13 cellular contexts compared by ENCODE assay signal in the genomic region with DNA sequence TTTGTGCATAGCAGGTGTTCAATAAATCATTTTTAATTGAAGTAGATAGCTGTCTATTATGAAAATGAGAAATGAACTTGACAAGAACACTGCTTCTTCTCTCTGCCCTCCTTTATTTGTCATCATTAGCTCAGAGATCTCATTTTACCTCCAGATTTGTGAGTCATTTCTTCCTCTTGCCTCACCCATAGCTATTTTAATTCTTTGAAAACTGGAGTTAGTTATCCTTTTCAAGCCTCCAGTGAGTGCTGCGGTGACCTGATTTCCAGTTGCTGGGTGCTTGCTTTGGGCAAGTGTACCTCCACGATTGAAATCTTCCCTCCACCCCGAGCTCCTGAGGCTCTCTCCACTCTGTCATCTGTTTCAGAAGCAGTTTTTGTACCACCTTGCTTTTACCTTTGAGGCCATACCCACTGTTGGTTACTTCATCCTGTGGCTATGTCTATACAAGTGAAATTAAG.
DNase-seq lines count a peak whose midpoint lies in the region; ATAC-seq, FAIRE-seq and TF ChIP-seq lines count a peak whose summit lies in the region.
"Had no signal": no experiment of that assay in that cellular context is flagged by ENCODE, and none has a peak within 500 bp of the region (broad histone marks: within the 10 kb centered on the region; RNA-seq: fewer than 3 reads in every experiment).

No MANE protein-coding gene starts in this region.

- no peak overlapping the region for H3K27ac ChIP-seq in endothelial cell of umbilical vein (ENCODE audit: insufficient read depth, low read depth, low read length)
- no peak overlapping the region for H3K27ac ChIP-seq in CD4-positive, alpha-beta memory T cell (ENCODE audit: low read depth, low read length)
- H3K27ac ChIP-seq: colonic mucosa, thyroid gland had no signal

- dilution Hi-C loops in endothelial cell of umbilical vein (cut with MboI; ENCODE audit: extremely low pct_ligation_motif_present, low sequenced_read_pairs) = no loop called here

- no peaks in the 10 kb centered on the region for H3K9me3 ChIP-seq in endothelial cell of umbilical vein (replicated peaks; ENCODE audit: control insufficient read depth, insufficient read depth, low read length)
- H3K9me3 ChIP-seq in CD4-positive, alpha-beta memory T cell (ENCODE audit: control insufficient read depth in 1 of 2, low read length in 2 of 2) = no peaks in the 10 kb centered on the region
- H3K9me3 ChIP-seq: colonic mucosa, thyroid gland had no signal

- no peak overlapping the region for H3K9ac ChIP-seq in endothelial cell of umbilical vein (replicated peaks; ENCODE audit: extremely low read depth, insufficient read depth, low read length)

- H3K9me3 Mint-ChIP-seq in T-helper 2 cell treated with Interferon-gamma antibody and Interleukin-4, amounts not matched to agents 5 μg/mL and 100 μg/mL, for 36 hours = peaks cover 12% of the 10 kb centered on the region
- H3K9me3 Mint-ChIP-seq in mesothelial cell of epicardium = peaks cover 26% of the 10 kb centered on the region
- peaks cover 0 to 6% (median 0%) of the 10 kb centered on the region in 8 donors for H3K9me3 Mint-ChIP-seq in CD4-positive, alpha-beta memory T cell

- no peak overlapping the region for H3K4me2 ChIP-seq in endothelial cell of umbilical vein (ENCODE audit: insufficient read depth, low read length)

- no peaks in the 10 kb centered on the region for H3K9me1 ChIP-seq in endothelial cell of umbilical vein (replicated peaks; ENCODE audit: control insufficient read depth, extremely low read depth, insufficient read depth, low read length)

- H3K27ac Mint-ChIP-seq in T-helper 2 cell treated with Interferon-gamma antibody and Interleukin-4, amounts not matched to agents 5 μg/mL and 100 μg/mL, for 36 hours = no peak overlapping the region
- no peak overlapping the region for H3K27ac Mint-ChIP-seq in mesothelial cell of epicardium
- H3K27ac Mint-ChIP-seq in CD4-positive, alpha-beta memory T cell = peak overlapping the region in 1 of 7 donors; percentile 18

- H2AFZ ChIP-seq in endothelial cell of umbilical vein (ENCODE audit: low read depth, low read length) = no peak overlapping the region

- peaks cover 10% of the 10 kb centered on the region for H3K27me3 Mint-ChIP-seq in T-helper 2 cell treated with Interferon-gamma antibody and Interleukin-4, amounts not matched to agents 5 μg/mL and 100 μg/mL, for 36 hours (ENCODE audit: low read depth)
- H3K27me3 Mint-ChIP-seq in mesothelial cell of epicardium (ENCODE audit: low read depth) = no peaks in the 10 kb centered on the region
- H3K27me3 Mint-ChIP-seq in CD4-positive, alpha-beta memory T cell = no peaks in the 10 kb centered on the region

- DNase-seq in T-helper 2 cell treated with Interferon-gamma antibody and Interleukin-4, amounts not matched to agents 5 μg/mL and 100 μg/mL, for 36 hours (ENCODE audit: low spot score) = peak; percentile 28
- DNase-seq in T-helper 2 cell (no peak), RCC 7860 (ENCODE audit: low spot score) (no peak), endothelial cell of umbilical vein (ENCODE audit: low read depth, low spot score) (peak; percentile 34), mesothelial cell of epicardium (ENCODE audit: low spot score in 2 of 2, unreplicated experiment in 2 of 2) (no peak)
- peak; percentile 35 to 37 for DNase-seq in stimulated activated CD4-positive, alpha-beta T cell treated with anti-CD3 and anti-CD28 coated beads, Interleukin-2, amount 100 ng/mL, for 24 hours
- DNase-seq in CD4-positive, alpha-beta memory T cell = no peak
- DNase-seq: colonic mucosa, small intestine, thyroid gland had no signal

- no peaks in the 10 kb centered on the region for H3K36me3 ChIP-seq in endothelial cell of umbilical vein (ENCODE audit: control insufficient read depth in 2 of 2, extremely low read depth in 1 of 2, insufficient read depth in 2 of 2, low read length in 2 of 2)
- H3K36me3 ChIP-seq in CD4-positive, alpha-beta memory T cell (ENCODE audit: insufficient read depth, low read length) = no peaks in the 10 kb centered on the region
- H3K36me3 ChIP-seq: colonic mucosa, thyroid gland had no signal

- FAIRE-seq in RCC 7860 (lab: Jason Lieb, UNC) (peak; percentile 21), endothelial cell of umbilical vein (lab: Jason Lieb, UNC) (peak; percentile 55)
- FAIRE-seq: A204.1, small intestine had no signal

- POLR2A ChIA-PET in endothelial cell of umbilical vein (lab: Charles Lee) = no interaction called here
- POLR2A ChIA-PET in CD4-positive, alpha-beta memory T cell (lab: Charles Lee; ENCODE audit: partially characterized antibody) = interaction anchor here (1.8 kb wide), 1 partner anchor 114 kb away, joined by 4 read pairs; the partner anchor contains the start of gene NFKBIZ

- no peaks in the 10 kb centered on the region for H3K79me2 ChIP-seq in endothelial cell of umbilical vein (ENCODE audit: control insufficient read depth, insufficient read depth, low read length)

- TF ChIP-seq POLR2A in endothelial cell of umbilical vein (IDR thresholded peaks at IDR 0.05; ENCODE audit: low read depth, low read length) = no peak

- intact Hi-C loops in endothelial cell of umbilical vein (cut with micrococcal nuclease) = no loop called here
- intact Hi-C loops in CD4-positive, alpha-beta memory T cell (cut with micrococcal nuclease) = no loop called here

- peaks cover 10% of the 10 kb centered on the region for H3K4me1 Mint-ChIP-seq in T-helper 2 cell treated with Interferon-gamma antibody and Interleukin-4, amounts not matched to agents 5 μg/mL and 100 μg/mL, for 36 hours (ENCODE audit: low read depth)
- no peaks in the 10 kb centered on the region for H3K4me1 Mint-ChIP-seq in mesothelial cell of epicardium
- peaks cover 4 to 9% (median 8%) of the 10 kb centered on the region in 4 donors for H3K4me1 Mint-ChIP-seq in CD4-positive, alpha-beta memory T cell

- no peak for TF ChIP-seq CTCF in endothelial cell of umbilical vein (IDR thresholded peaks at IDR 0.05; ENCODE audit: extremely low read depth in 1 of 2, insufficient read depth in 1 of 2, low read depth in 1 of 2, low read length in 2 of 2)
- TF ChIP-seq CTCF in mesothelial cell of epicardium (IDR thresholded peaks at IDR 0.05; ENCODE audit: unreplicated experiment) = no peak

- H3K4me3 ChIP-seq in endothelial cell of umbilical vein (replicated peaks in 1 of 3; ENCODE audit: insufficient read depth in 1 of 3, low read depth in 1 of 3, low read length in 3 of 3) = no peak overlapping the region
- no peak overlapping the region for H3K4me3 ChIP-seq in CD4-positive, alpha-beta memory T cell (ENCODE audit: low read length in 2 of 2)
- H3K4me3 ChIP-seq: colonic mucosa, thyroid gland had no signal

- peaks cover 4% of the 10 kb centered on the region for H3K36me3 Mint-ChIP-seq in T-helper 2 cell treated with Interferon-gamma antibody and Interleukin-4, amounts not matched to agents 5 μg/mL and 100 μg/mL, for 36 hours (ENCODE audit: low read depth)
- peaks cover 2% of the 10 kb centered on the region for H3K36me3 Mint-ChIP-seq in mesothelial cell of epicardium
- H3K36me3 Mint-ChIP-seq in CD4-positive, alpha-beta memory T cell = peaks cover 0 to 6% of the 10 kb centered on the region in 2 donors

- no peak for ATAC-seq in HG03520 (IDR thresholded peaks at IDR 0.05; ENCODE audit: unreplicated experiment)
- ATAC-seq: left lobe of liver had no signal

- no peaks in the 10 kb centered on the region for H3K27me3 ChIP-seq in endothelial cell of umbilical vein (ENCODE audit: control insufficient read depth in 2 of 2, insufficient read depth in 2 of 2, low read length in 2 of 2)
- no peaks in the 10 kb centered on the region for H3K27me3 ChIP-seq in CD4-positive, alpha-beta memory T cell (ENCODE audit: insufficient read depth, low read length)
- H3K27me3 ChIP-seq: colonic mucosa, thyroid gland had no signal

- no peaks in the 10 kb centered on the region for H4K20me1 ChIP-seq in endothelial cell of umbilical vein (replicated peaks; ENCODE audit: control insufficient read depth, extremely low read depth, insufficient read depth, low read length)

- BruUV-seq in endothelial cell of umbilical vein (replicated peaks; lab: Mats Ljungman, UMichigan) = no TSS peak

- H3K4me1 ChIP-seq in endothelial cell of umbilical vein (ENCODE audit: control insufficient read depth, extremely low read depth, insufficient read depth, low read length) = no peaks in the 10 kb centered on the region
- no peaks in the 10 kb centered on the region for H3K4me1 ChIP-seq in CD4-positive, alpha-beta memory T cell (ENCODE audit: insufficient read depth, low read length)
- H3K4me1 ChIP-seq: colonic mucosa, thyroid gland had no signal

- CTCF ChIA-PET in endothelial cell of umbilical vein (lab: Charles Lee) = interaction anchor here (0.9 to 1.6 kb wide), 3 partner anchors 10 to 261 kb away, joined by 3 to 8 read pairs (median 5); no protein-coding TSS in a partner anchor
- CTCF ChIA-PET in CD4-positive, alpha-beta memory T cell (lab: Charles Lee; ENCODE audit: partially characterized antibody) = interaction anchor here (0.6 to 0.7 kb wide), 2 partner anchors 27 to 150 kb away, joined by 3 read pairs; no protein-coding TSS in a partner anchor

- H3K4me3 Mint-ChIP-seq in T-helper 2 cell treated with Interferon-gamma antibody and Interleukin-4, amounts not matched to agents 5 μg/mL and 100 μg/mL, for 36 hours = no peak overlapping the region
- H3K4me3 Mint-ChIP-seq in mesothelial cell of epicardium = no peak overlapping the region
- no peak overlapping the region for H3K4me3 Mint-ChIP-seq in CD4-positive, alpha-beta memory T cell

TF ChIP-seq in endothelial cell of umbilical vein, 7 proteins besides CTCF, POLR2A, EP300 and RAD21:
- peak; percentile 69 for TF ChIP-seq FOS (IDR thresholded peaks at IDR 0.05; ENCODE audit: borderline replicate concordance, insufficient read depth, low read length)
- no peak for TF ChIP-seq MYC (IDR thresholded peaks at IDR 0.05; ENCODE audit: low read depth, low read length)

Comparison
In these comparisons a context has a peak if more than half of its experiments do, and no peak if none do; other contexts are left out.
1. DNase-seq: peak in T-helper 2 cell treated with Interferon-gamma antibody and Interleukin-4, amounts not matched to agents 5 μg/mL and 100 μg/mL, for 36 hours (single experiment), endothelial cell of umbilical vein (single experiment) and stimulated activated CD4-positive, alpha-beta T cell treated with anti-CD3 and anti-CD28 coated beads, Interleukin-2, amount 100 ng/mL, for 24 hours (2 of 2); none in T-helper 2 cell (0 of 5), RCC 7860 (single experiment), mesothelial cell of epicardium (0 of 2) and CD4-positive, alpha-beta memory T cell (0 of 5).